16 cellular contexts compared by ENCODE assay signal in the genomic region with DNA sequence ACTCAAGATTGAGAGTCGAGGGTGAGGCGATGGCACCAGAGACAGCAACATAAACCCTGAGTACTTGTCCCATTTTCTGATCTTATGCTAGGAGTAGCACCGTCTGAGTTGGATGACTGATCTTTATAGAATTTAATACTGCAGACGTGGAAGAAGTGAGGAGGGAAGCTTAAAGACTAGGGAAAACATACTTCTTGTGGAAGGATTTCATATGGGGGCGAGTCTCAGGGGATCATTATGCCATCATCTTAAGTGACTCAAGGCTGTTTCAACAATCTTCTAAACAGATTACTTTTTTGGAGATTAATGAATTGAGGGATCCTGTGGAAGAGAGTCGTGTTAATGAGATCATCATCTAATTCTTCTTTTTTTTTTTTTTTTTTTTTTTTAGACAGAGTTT. TPM values are rescaled to one million over a fixed set of nuclear protein-coding genes. Genes with fewer than 3 reads are reported as not detected.
"Had no signal": no experiment of that assay in that cellular context is flagged by ENCODE, and none has a peak within 500 bp of the region (broad histone marks: within the 10 kb centered on the region; RNA-seq: fewer than 3 reads in every experiment).

No MANE protein-coding gene starts in this region.

- H3K27ac ChIP-seq: parathyroid adenoma, right lobe of liver, thoracic aorta had no signal

- H3K27me3 ChIP-seq: right lobe of liver had no signal

- H3K4me3 ChIP-seq: right lobe of liver, smooth muscle cell, thoracic aorta had no signal

- H3K9ac ChIP-seq: parathyroid adenoma had no signal

- H2AFZ ChIP-seq: parathyroid adenoma had no signal

- H3K4me1 ChIP-seq: parathyroid adenoma, right lobe of liver had no signal

- H3K4me2 ChIP-seq: smooth muscle cell had no signal

- H3K36me3 ChIP-seq: right lobe of liver, thoracic aorta had no signal

- H3K9me3 ChIP-seq: right lobe of liver, thoracic aorta had no signal

- H3K79me2 ChIP-seq: parathyroid adenoma had no signal

- DNase-seq: activated B cell treated with CpG ODN at 0.5 μM for 24 hours; activated CD4-positive, alpha-beta memory T cell treated with anti-CD3 and anti-CD28 coated beads, Interleukin-2, amount 10 ng/mL, durations not matched to agents 7 days and 5 days; activated CD4-positive, alpha-beta T cell treated with anti-CD3 and anti-CD28 coated beads for 4 hours; activated naive CD4-positive, alpha-beta T cell treated with anti-CD3 and anti-CD28 coated beads for 36 hours; activated T-cell treated with anti-CD3 and anti-CD28 coated beads, Interleukin-2, amount 50 U/mL, for 1 hour; cortex of kidney; effector CD4-positive, alpha-beta T cell; left cardiac atrium; mesendoderm; natural killer cell; right lobe of liver; stimulated activated CD4-positive, alpha-beta T cell treated with anti-CD3 and anti-CD28 coated beads, Interleukin-4, amount 100 ng/mL, for 24 hours; T-cell had no signal

RNA-seq across cellular contexts. Expression of gene FAT1, which starts 17.2 kb away (rescaled TPM):
- total RNA-seq: activated B cell treated with CpG ODN at 0.5 μM for 24 hours, natural killer cell had no signal
